14 cellular contexts compared by ENCODE assay signal in genomic region chr7:129840757-129841156, GRCh38.
DNase-seq lines count a peak whose midpoint lies in the region; TF ChIP-seq lines count a peak whose summit lies in the region.
"Had no signal": no experiment of that assay in that cellular context is flagged by ENCODE, and none has a peak within 500 bp of the region (broad histone marks: within the 10 kb centered on the region; RNA-seq: fewer than 3 reads in every experiment).

No MANE protein-coding gene starts in this region.

- intact Hi-C loops in esophagus squamous epithelium (cut with DNase I), result no loop called here

- 36 to 38% methylated on average over 4 of the region's 4 CpGs for WGBS in GM23248 (ENCODE audit: low coverage in 1 of 2, low lambda C conversion rate in 2 of 2, missing lambda C conversion rate in 2 of 2), 2 experiments
- WGBS in esophagus squamous epithelium, 2 donors, result 4 to 28% methylated on average over 4 of the region's 4 CpGs

- no peaks in the 10 kb centered on the region for H4K20me1 ChIP-seq in GM23248 (ENCODE audit: insufficient read depth)
- peaks cover 12% of the 10 kb centered on the region for H4K20me1 ChIP-seq in osteoblast (ENCODE audit: insufficient read depth, low read length)

- DNase-seq in GM23248 (peak; percentile 61), RPMI7951 (ENCODE audit: low read depth) (peak; percentile 88), esophagus squamous epithelium (lab: John Stamatoyannopoulos, UW) (no peak), osteoblast (ENCODE audit: insufficient read length, low spot score, missing footprints) (no peak), NAMALWA (ENCODE audit: low spot score) (no peak), dedifferentiated amniotic fluid mesenchymal stem cell (ENCODE audit: extremely low spot score) (no peak), NCI-H1436 treated with DMSO at 0.1 percent for 48 hours (lab: John Stamatoyannopoulos, UW) (no peak)
- DNase-seq in effector CD4-positive, alpha-beta T cell, result no peak
- DNase-seq: DMS153; effector memory CD4-positive, alpha-beta T cell; NCI-H2029 treated with DMSO at 0.1 percent for 48 hours; RPMI8226 had no signal

- no peaks in the 10 kb centered on the region for H3K9me2 ChIP-seq in GM23248 (ENCODE audit: insufficient read depth)

- H3K9ac ChIP-seq in GM23248, result no peak overlapping the region
- H3K9ac ChIP-seq: neural progenitor cell had no signal

- H3F3A ChIP-seq in GM23248 (ENCODE audit: insufficient read depth), result peaks cover 51% of the 10 kb centered on the region

- no peak for TF ChIP-seq POLR2A in esophagus squamous epithelium (IDR thresholded peaks at IDR 0.05)

- no peak overlapping the region for H2AFZ ChIP-seq in GM23248
- H2AFZ ChIP-seq in osteoblast (ENCODE audit: low read length), result no peak overlapping the region
- H2AFZ ChIP-seq: neural progenitor cell had no signal

- H3K27me3 ChIP-seq in GM23248 (replicated peaks; ENCODE audit: insufficient read depth) (no peaks in the 10 kb centered on the region), esophagus squamous epithelium (no peaks in the 10 kb centered on the region), osteoblast (ENCODE audit: insufficient read depth, low read length) (no peaks in the 10 kb centered on the region)
- H3K27me3 ChIP-seq: neural progenitor cell, tibial nerve had no signal

- peaks cover 7% of the 10 kb centered on the region; the same call in 1 of the 2 replicates for H3K36me3 ChIP-seq in GM23248 (ENCODE audit: low read depth)
- H3K36me3 ChIP-seq in esophagus squamous epithelium, result peaks cover 6 to 34% (median 7%) of the 10 kb centered on the region in 3 donors
- H3K36me3 ChIP-seq in osteoblast (ENCODE audit: insufficient read depth, low read length), result peaks cover 12% of the 10 kb centered on the region
- H3K36me3 ChIP-seq: neural progenitor cell had no signal

- H3K4me3 ChIP-seq in GM23248, result no peak overlapping the region
- H3K4me3 ChIP-seq in esophagus squamous epithelium, result no peak overlapping the region
- no peak overlapping the region for H3K4me3 ChIP-seq in osteoblast (ENCODE audit: insufficient read depth, low read length)
- H3K4me3 ChIP-seq: neural progenitor cell, tibial nerve had no signal

- H3K4me2 ChIP-seq in GM23248 (ENCODE audit: unreplicated experiment), result peak overlapping the region; percentile 3
- peak overlapping the region; percentile 12 for H3K4me2 ChIP-seq in osteoblast (ENCODE audit: insufficient read depth, low read length)
- H3K4me2 ChIP-seq: neural progenitor cell had no signal

- no peaks in the 10 kb centered on the region for H3K9me3 ChIP-seq in GM23248 (ENCODE audit: low read depth)
- H3K9me3 ChIP-seq in esophagus squamous epithelium, result no peaks in the 10 kb centered on the region
- H3K9me3 ChIP-seq in osteoblast (ENCODE audit: low read depth, low read length), result no peaks in the 10 kb centered on the region
- H3K9me3 ChIP-seq: tibial nerve had no signal

- TF ChIP-seq CTCF in esophagus squamous epithelium (IDR thresholded peaks at IDR 0.05), result no peak
- TF ChIP-seq CTCF in osteoblast (IDR thresholded peaks at IDR 0.05; ENCODE audit: extremely low read depth, low read depth, low read length), result no peak

- H3K79me2 ChIP-seq in GM23248 (ENCODE audit: insufficient read depth), result peaks cover 30% of the 10 kb centered on the region
- H3K79me2 ChIP-seq in osteoblast (ENCODE audit: insufficient read depth, low read length), result peaks cover 27% of the 10 kb centered on the region

- H3K27ac ChIP-seq in GM23248 (peak overlapping the region; percentile 44), esophagus squamous epithelium (peak overlapping the region; percentile 13 to 42 (median 36)), osteoblast (ENCODE audit: low read depth, low read length) (peak overlapping the region; percentile 40)
- H3K27ac ChIP-seq: neural progenitor cell, tibial nerve had no signal

- H3K4me1 ChIP-seq in GM23248 (ENCODE audit: insufficient read depth) (peaks cover 42% of the 10 kb centered on the region), esophagus squamous epithelium (peaks cover 20 to 66% (median 20%) of the 10 kb centered on the region in 3 donors), osteoblast (ENCODE audit: insufficient read depth, low read length) (peaks cover 37% of the 10 kb centered on the region)

- in situ Hi-C loops in GM23248 (cut with MboI), result loop anchor here (10.0 kb wide), 1 partner anchor 164 kb away; no protein-coding TSS in a partner anchor

Comparison
In these comparisons a context has a peak if more than half of its experiments do, and no peak if none do; other contexts are left out.
1. DNase-seq: peak in GM23248 (single experiment) and RPMI7951 (single experiment); none in esophagus squamous epithelium (single experiment), osteoblast (single experiment), NAMALWA (single experiment), effector CD4-positive, alpha-beta T cell (single experiment), dedifferentiated amniotic fluid mesenchymal stem cell (single experiment) and NCI-H1436 treated with DMSO at 0.1 percent for 48 hours (single experiment).
2. Peak in every context shown above with its lines, with median percentiles within 50 percentile points of each other: H3K27ac ChIP-seq.